32 cellular contexts compared by ENCODE assay signal in the genomic region with DNA sequence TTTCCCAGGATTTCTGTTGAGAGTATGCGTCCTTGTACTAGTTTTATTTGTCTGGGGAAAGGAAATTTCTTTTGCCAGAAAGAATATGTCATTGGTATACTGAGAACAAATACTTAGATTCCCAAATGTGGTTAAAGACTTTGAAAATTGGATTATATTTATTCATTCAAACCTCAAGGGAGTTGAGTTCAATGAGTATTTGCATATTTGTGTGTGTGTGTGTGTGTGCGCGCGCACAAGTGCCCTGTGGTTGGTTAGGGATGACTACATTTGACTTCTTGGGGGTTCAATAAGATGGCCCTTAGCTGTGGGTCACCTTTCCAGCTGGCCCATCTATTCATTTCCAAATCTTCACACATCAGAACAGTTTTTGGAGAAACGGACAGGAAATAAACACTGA. TPM values are rescaled to one million over a fixed set of nuclear protein-coding genes. Genes with fewer than 3 reads are reported as not detected.
"Had no signal": no experiment of that assay in that cellular context is flagged by ENCODE, and none has a peak within 500 bp of the region (broad histone marks: within the 10 kb centered on the region; RNA-seq: fewer than 3 reads in every experiment).

No MANE protein-coding gene starts in this region.

- H3K4me3 Mint-ChIP-seq: activated CD4-positive, alpha-beta memory T cell treated with anti-CD3 and anti-CD28 coated beads, Interleukin-2, amount 10 ng/mL, durations not matched to agents 7 days and 5 days; activated CD4-positive, alpha-beta T cell treated with anti-CD3 and anti-CD28 coated beads for 36 hours; activated CD8-positive, alpha-beta memory T cell treated with anti-CD3 and anti-CD28 coated beads, Interleukin-2, amount 10 ng/mL, durations not matched to agents 7 days and 5 days; activated naive CD4-positive, alpha-beta T cell treated with anti-CD3 and anti-CD28 coated beads, Interleukin-2, amount 10 ng/mL, durations not matched to agents 7 days and 5 days; activated naive CD8-positive, alpha-beta T cell; activated naive CD8-positive, alpha-beta T cell treated with anti-CD3 and anti-CD28 coated beads, Interleukin-2, amount 50 U/mL, for 24 hours; brain; T-helper 1 cell treated with Interleukin-12 subunit alpha and Interleukin-12 subunit beta and Interleukin-4 antibody, amounts not matched to agents 30 μg/mL and 1 μg/mL, for 36 hours; T-helper 2 cell treated with Interferon-gamma antibody and Interleukin-4, amounts not matched to agents 5 μg/mL and 100 μg/mL, for 36 hours; WTC11 had no signal

- DNase-seq: activated CD4-positive, alpha-beta memory T cell treated with anti-CD3 and anti-CD28 coated beads, Interleukin-2, amount 10 ng/mL, durations not matched to agents 7 days and 5 days; activated CD4-positive, alpha-beta T cell treated with anti-CD3 and anti-CD28 coated beads for 36 hours; activated CD4-positive, alpha-beta T cell treated with anti-CD3 and anti-CD28 coated beads, Interleukin-2, amount 50 U/mL, for 1 hour; activated CD8-positive, alpha-beta memory T cell treated with anti-CD3 and anti-CD28 coated beads for 24 hours; activated CD8-positive, alpha-beta memory T cell treated with anti-CD3 and anti-CD28 coated beads, Interleukin-2, amount 10 ng/mL, durations not matched to agents 7 days and 5 days; activated CD8-positive, alpha-beta memory T cell treated with anti-CD3 and anti-CD28 coated beads, Interleukin-2, amount 50 U/mL, for 48 hours; activated effector memory CD4-positive, alpha-beta T cell treated with Interleukin-2 at 50 U/mL for 16 hours; activated naive CD4-positive, alpha-beta T cell treated with anti-CD3 and anti-CD28 coated beads, Interleukin-2, amount 10 ng/mL, durations not matched to agents 7 days and 5 days; activated naive CD8-positive, alpha-beta T cell treated with anti-CD3 and anti-CD28 coated beads, Interleukin-2, amount 50 U/mL, for 24 hours; activated T-cell treated with anti-CD3 and anti-CD28 coated beads, Interleukin-2, amount 50 U/mL, for 48 hours; anterior cingulate cortex; caudate nucleus; cerebellar nuclear complex; Karpas-422; KBM-7; NCI-H1105; NCI-H1417 treated with DMSO at 0.1 percent for 48 hours; NCI-H1694; NCI-H2171 treated with DMSO at 0.1 percent for 48 hours; NCI-H2227 treated with DMSO at 0.1 percent for 48 hours; NCI-H524 treated with DMSO at 0.1 percent for 48 hours; SHP77; SJCRH30 had no signal

- H3K4me1 Mint-ChIP-seq: activated CD4-positive, alpha-beta memory T cell treated with anti-CD3 and anti-CD28 coated beads, Interleukin-2, amount 10 ng/mL, durations not matched to agents 7 days and 5 days; activated CD4-positive, alpha-beta T cell treated with anti-CD3 and anti-CD28 coated beads for 36 hours; activated naive CD8-positive, alpha-beta T cell treated with anti-CD3 and anti-CD28 coated beads, Interleukin-2, amount 50 U/mL, for 24 hours had no signal

- H3K27ac Mint-ChIP-seq: activated CD4-positive, alpha-beta memory T cell treated with anti-CD3 and anti-CD28 coated beads, Interleukin-2, amount 10 ng/mL, durations not matched to agents 7 days and 5 days; activated CD4-positive, alpha-beta T cell treated with anti-CD3 and anti-CD28 coated beads for 36 hours; activated CD8-positive, alpha-beta memory T cell treated with anti-CD3 and anti-CD28 coated beads, Interleukin-2, amount 10 ng/mL, durations not matched to agents 7 days and 5 days; activated naive CD4-positive, alpha-beta T cell treated with anti-CD3 and anti-CD28 coated beads, Interleukin-2, amount 10 ng/mL, durations not matched to agents 7 days and 5 days; activated naive CD8-positive, alpha-beta T cell; activated naive CD8-positive, alpha-beta T cell treated with anti-CD3 and anti-CD28 coated beads, Interleukin-2, amount 50 U/mL, for 24 hours; brain; T-helper 1 cell treated with Interleukin-12 subunit alpha and Interleukin-12 subunit beta and Interleukin-4 antibody, amounts not matched to agents 30 μg/mL and 1 μg/mL, for 36 hours; T-helper 2 cell treated with Interferon-gamma antibody and Interleukin-4, amounts not matched to agents 5 μg/mL and 100 μg/mL, for 36 hours; WTC11 had no signal

- H3K9me3 Mint-ChIP-seq: activated CD4-positive, alpha-beta memory T cell treated with anti-CD3 and anti-CD28 coated beads, Interleukin-2, amount 10 ng/mL, durations not matched to agents 7 days and 5 days; activated naive CD4-positive, alpha-beta T cell treated with anti-CD3 and anti-CD28 coated beads, Interleukin-2, amount 10 ng/mL, durations not matched to agents 7 days and 5 days; activated naive CD8-positive, alpha-beta T cell treated with anti-CD3 and anti-CD28 coated beads, Interleukin-2, amount 50 U/mL, for 24 hours; T-helper 1 cell treated with Interleukin-12 subunit alpha and Interleukin-12 subunit beta and Interleukin-4 antibody, amounts not matched to agents 30 μg/mL and 1 μg/mL, for 36 hours; T-helper 2 cell treated with Interferon-gamma antibody and Interleukin-4, amounts not matched to agents 5 μg/mL and 100 μg/mL, for 36 hours; WTC11 had no signal

- H3K36me3 Mint-ChIP-seq: activated CD8-positive, alpha-beta memory T cell treated with anti-CD3 and anti-CD28 coated beads, Interleukin-2, amount 10 ng/mL, durations not matched to agents 7 days and 5 days; activated naive CD4-positive, alpha-beta T cell treated with anti-CD3 and anti-CD28 coated beads, Interleukin-2, amount 10 ng/mL, durations not matched to agents 7 days and 5 days; activated naive CD8-positive, alpha-beta T cell; brain; WTC11 had no signal

RNA-seq across cellular contexts. Expression of a gene that starts 4.9 kb away (rescaled TPM):
- total RNA-seq: activated CD4-positive, alpha-beta memory T cell treated with anti-CD3 and anti-CD28 coated beads, Interleukin-2, amount 10 ng/mL, durations not matched to agents 7 days and 5 days; activated CD4-positive, alpha-beta T cell treated with anti-CD3 and anti-CD28 coated beads for 36 hours; activated CD8-positive, alpha-beta memory T cell treated with anti-CD3 and anti-CD28 coated beads, Interleukin-2, amount 10 ng/mL, durations not matched to agents 7 days and 5 days; bronchial epithelial cell; MCF 10A; NCI-H460; RPMI7951; SJCRH30 had no signal

RNA-seq across cellular contexts. Expression of a gene that starts 43.4 kb away (rescaled TPM):
- total RNA-seq: activated CD4-positive, alpha-beta T cell treated with anti-CD3 and anti-CD28 coated beads for 36 hours; bronchial epithelial cell; MCF 10A; NCI-H460; SJCRH30; WTC11 had no signal

RNA-seq across cellular contexts. Expression of a gene that starts 49.3 kb away (rescaled TPM):
- total RNA-seq: activated CD4-positive, alpha-beta memory T cell treated with anti-CD3 and anti-CD28 coated beads, Interleukin-2, amount 10 ng/mL, durations not matched to agents 7 days and 5 days; activated CD4-positive, alpha-beta T cell treated with anti-CD3 and anti-CD28 coated beads for 36 hours; activated CD8-positive, alpha-beta memory T cell treated with anti-CD3 and anti-CD28 coated beads, Interleukin-2, amount 10 ng/mL, durations not matched to agents 7 days and 5 days; MCF 10A had no signal
